ENCODE assay signal across 3 cellular contexts in the genomic region with DNA sequence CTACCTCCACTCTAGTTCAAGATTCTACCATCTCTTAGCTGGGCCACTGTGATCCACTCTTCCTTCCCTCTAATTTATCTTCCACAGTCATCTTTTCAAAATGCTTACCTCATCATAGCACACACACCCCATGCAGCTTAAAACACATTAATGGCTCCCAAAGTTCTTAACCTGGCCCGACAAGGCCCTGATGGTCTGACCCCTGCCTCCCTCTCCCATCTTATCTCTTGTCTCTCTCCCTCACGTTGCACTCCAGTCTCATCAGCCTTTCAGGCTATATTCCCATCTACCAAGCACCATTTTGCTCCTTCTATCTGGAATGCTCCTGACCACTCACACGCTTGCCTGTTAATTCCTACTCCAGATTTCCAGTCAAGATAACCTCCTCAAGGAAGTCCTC.
TF ChIP-seq lines count a peak whose summit lies in the region.

No MANE protein-coding gene starts in this region.

TF ChIP-seq in HEK293, 187 proteins besides CTCF, POLR2A, EP300 and RAD21:
- TF ChIP-seq, protein P1, sequence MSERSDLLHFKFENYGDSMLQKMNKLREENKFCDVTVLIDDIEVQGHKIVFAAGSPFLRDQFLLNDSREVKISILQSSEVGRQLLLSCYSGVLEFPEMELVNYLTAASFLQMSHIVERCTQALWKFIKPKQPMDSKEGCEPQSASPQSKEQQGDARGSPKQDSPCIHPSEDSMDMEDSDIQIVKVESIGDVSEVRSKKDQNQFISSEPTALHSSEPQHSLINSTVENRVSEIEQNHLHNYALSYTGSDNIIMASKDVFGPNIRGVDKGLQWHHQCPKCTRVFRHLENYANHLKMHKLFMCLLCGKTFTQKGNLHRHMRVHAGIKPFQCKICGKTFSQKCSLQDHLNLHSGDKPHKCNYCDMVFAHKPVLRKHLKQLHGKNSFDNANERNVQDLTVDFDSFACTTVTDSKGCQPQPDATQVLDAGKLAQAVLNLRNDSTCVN (tag by site-specific recombination; optimal IDR thresholded peaks at IDR 0.05), result no peak
- peak; percentile 24; the same call in 1 of the 2 replicates for TF ChIP-seq ATF2 (tag by site-specific recombination; IDR thresholded peaks at IDR 0.05; ENCODE audit: low read depth)

TF ChIP-seq in H1, 55 proteins besides CTCF, POLR2A, EP300 and RAD21:
- no peak for TF ChIP-seq POLR2AphosphoS5 (IDR thresholded peaks at IDR 0.05; ENCODE audit: low read depth, low read length)
- no peak for TF ChIP-seq TEAD4 (IDR thresholded peaks at IDR 0.05; ENCODE audit: low read depth, low read length)
- no peak for TF ChIP-seq EGR1 (IDR thresholded peaks at IDR 0.05; ENCODE audit: borderline replicate concordance, low read depth, low read length)
- TF ChIP-seq POU5F1 (IDR thresholded peaks at IDR 0.05; ENCODE audit: low read depth, low read length), result no peak
- TF ChIP-seq MAFK (IDR thresholded peaks at IDR 0.05; ENCODE audit: low read depth, low read length), result no peak
- no peak for TF ChIP-seq KDM1A (IDR thresholded peaks at IDR 0.05; ENCODE audit: borderline replicate concordance, low read length)
- TF ChIP-seq CTBP2 (IDR thresholded peaks at IDR 0.05; ENCODE audit: borderline replicate concordance, insufficient read depth, insufficient read length, low read length), result no peak
- no peak for TF ChIP-seq NRF1 (IDR thresholded peaks at IDR 0.05; ENCODE audit: low read depth, low read length)
- TF ChIP-seq E2F6 (IDR thresholded peaks at IDR 0.05), result no peak
- no peak for TF ChIP-seq CHD2 (IDR thresholded peaks at IDR 0.05; ENCODE audit: low read length)
- TF ChIP-seq MAX (IDR thresholded peaks at IDR 0.05), result no peak
- TF ChIP-seq GTF2F1 (IDR thresholded peaks at IDR 0.05; ENCODE audit: borderline replicate concordance, low read depth, low read length), result no peak
- no peak for TF ChIP-seq EZH2 (IDR thresholded peaks at IDR 0.05; ENCODE audit: low read depth, low read length, severe bottlenecking)

TF ChIP-seq in HepG2, 621 proteins besides CTCF, POLR2A, EP300 and RAD21:
- TF ChIP-seq NFE2L1 (CRISPR knock-in tag; IDR thresholded peaks at IDR 0.05; ENCODE audit: borderline replicate concordance) (no peak), MAFK (conservative IDR thresholded peaks at IDR 0.05 in 1 of 2, IDR thresholded peaks at IDR 0.05 in 1 of 2; ENCODE audit: low read length in 2 of 2) (0 out of 4 replicates have a peak, but pooled peaks of 1 of the 2 experiments have one; percentile 1)
TF ChIP-seq in HepG2: peak in this region for 1.
